In the genomic region with DNA sequence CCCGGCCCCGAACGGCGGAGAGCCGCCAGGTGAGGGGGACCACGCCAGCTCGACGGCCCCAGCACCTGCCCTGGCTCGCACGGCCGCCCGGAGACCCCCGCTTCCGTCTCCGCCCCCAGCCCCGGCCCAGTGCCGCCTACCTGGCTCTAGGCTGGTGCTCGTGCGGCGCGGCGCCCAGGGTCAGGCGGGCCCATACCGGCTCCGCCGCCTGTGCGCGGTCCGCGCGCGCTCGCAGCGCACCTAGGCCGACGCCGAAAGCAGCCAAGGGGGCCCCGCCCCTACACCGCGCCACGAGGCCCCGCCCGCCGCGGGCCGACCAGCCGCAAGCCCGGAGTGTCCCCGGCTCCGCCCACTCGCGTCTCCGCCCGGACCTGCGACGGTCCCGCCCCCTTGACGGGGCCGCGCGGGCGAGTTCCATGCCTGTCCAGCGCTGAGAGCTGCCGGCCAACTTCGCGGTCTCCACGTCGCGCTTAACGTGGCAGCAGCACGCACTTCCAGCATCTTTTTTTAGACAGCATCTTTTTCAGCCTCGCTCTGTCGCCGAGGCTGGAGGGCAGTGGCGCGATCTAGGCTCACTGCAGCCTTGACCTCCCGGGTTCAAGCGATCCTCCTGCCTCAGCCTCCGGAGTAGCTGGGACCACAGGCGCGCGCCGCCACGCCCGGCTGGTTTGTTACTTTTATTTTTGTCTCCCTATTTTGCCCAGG, we compare ENCODE assay signal across 1 cellular context.
A peak's percentile ranks its signal among the peaks of the same experiment; 100 is the strongest.
TF ChIP-seq lines count a peak whose summit lies in the region.

A gene with protein sequence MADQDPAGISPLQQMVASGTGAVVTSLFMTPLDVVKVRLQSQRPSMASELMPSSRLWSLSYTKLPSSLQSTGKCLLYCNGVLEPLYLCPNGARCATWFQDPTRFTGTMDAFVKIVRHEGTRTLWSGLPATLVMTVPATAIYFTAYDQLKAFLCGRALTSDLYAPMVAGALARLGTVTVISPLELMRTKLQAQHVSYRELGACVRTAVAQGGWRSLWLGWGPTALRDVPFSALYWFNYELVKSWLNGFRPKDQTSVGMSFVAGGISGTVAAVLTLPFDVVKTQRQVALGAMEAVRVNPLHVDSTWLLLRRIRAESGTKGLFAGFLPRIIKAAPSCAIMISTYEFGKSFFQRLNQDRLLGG (minus strand): TSS at position 253 of the 705 bp plus-strand sequence. CDS start 1,261 bp downstream, outside the sequence.

TF ChIP-seq in HepG2, 621 proteins besides CTCF, POLR2A, EP300 and RAD21 (continued from another document and continues in another):
- TF ChIP-seq, protein P1, sequence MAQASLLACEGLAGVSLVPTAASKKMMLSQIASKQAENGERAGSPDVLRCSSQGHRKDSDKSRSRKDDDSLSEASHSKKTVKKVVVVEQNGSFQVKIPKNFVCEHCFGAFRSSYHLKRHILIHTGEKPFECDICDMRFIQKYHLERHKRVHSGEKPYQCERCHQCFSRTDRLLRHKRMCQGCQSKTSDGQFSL (CRISPR knock-in tag; IDR thresholded peaks at IDR 0.05): peak; percentile 83; the same call in 1 of the 2 replicates
- TF ChIP-seq ZSCAN25 (CRISPR knock-in tag; IDR thresholded peaks at IDR 0.05) (peak; percentile 82), SAFB2 (CRISPR knock-in tag; IDR thresholded peaks at IDR 0.05; ENCODE audit: borderline replicate concordance, low read depth) (peak; percentile 44; the same call in 1 of the 2 replicates), GABPA (IDR thresholded peaks at IDR 0.05; ENCODE audit: low read depth, low read length) (no peak), GABPA (CRISPR knock-in tag; IDR thresholded peaks at IDR 0.05; ENCODE audit: low read depth) (no peak), SMAD1 (CRISPR knock-in tag; IDR thresholded peaks at IDR 0.05; ENCODE audit: borderline replicate concordance, low read depth) (no peak; the same call in 1 of the 2 replicates), PPARG (CRISPR knock-in tag; conservative IDR thresholded peaks at IDR 0.05) (peak; percentile 37; the same call in 1 of the 2 replicates), ESRRA (CRISPR knock-in tag; IDR thresholded peaks at IDR 0.05; ENCODE audit: low read depth) (0 out of 2 replicates have a peak, but pooled peaks have one; percentile 46), THYN1 (CRISPR knock-in tag; IDR thresholded peaks at IDR 0.05; ENCODE audit: borderline replicate concordance, low read depth) (no peak), ISL2 (CRISPR knock-in tag; IDR thresholded peaks at IDR 0.05) (peak; percentile 10; the same call in 1 of the 2 replicates), SOX5 (CRISPR knock-in tag; IDR thresholded peaks at IDR 0.05; ENCODE audit: borderline replicate concordance) (0 out of 2 replicates have a peak, but pooled peaks have one; percentile 21), ZNF703 (CRISPR knock-in tag; IDR thresholded peaks at IDR 0.05; ENCODE audit: borderline replicate concordance) (no peak), JUNB (CRISPR knock-in tag; IDR thresholded peaks at IDR 0.05; ENCODE audit: borderline replicate concordance) (no peak), ZNF510 (CRISPR knock-in tag; IDR thresholded peaks at IDR 0.05; ENCODE audit: low read depth) (no peak; the same call in 1 of the 2 replicates), ZFP36L2 (CRISPR knock-in tag; IDR thresholded peaks at IDR 0.05) (no peak), CBX2 (IDR thresholded peaks at IDR 0.05; ENCODE audit: low read depth, low read length) (no peak), CBX2 (CRISPR knock-in tag; IDR thresholded peaks at IDR 0.05; ENCODE audit: low read depth) (no peak), ZNF550 (CRISPR knock-in tag; IDR thresholded peaks at IDR 0.05; ENCODE audit: borderline replicate concordance) (no peak), BRCA1 (CRISPR knock-in tag; IDR thresholded peaks at IDR 0.05) (0 out of 2 replicates have a peak, but pooled peaks have one; percentile 59), ZFP82 (CRISPR knock-in tag; IDR thresholded peaks at IDR 0.05; ENCODE audit: borderline replicate concordance) (peak; percentile 63; the same call in 1 of the 2 replicates), ZNF234 (CRISPR knock-in tag; conservative IDR thresholded peaks at IDR 0.05) (peak; percentile 95; the same call in 1 of the 2 replicates), TMF1 (CRISPR knock-in tag; IDR thresholded peaks at IDR 0.05; ENCODE audit: low read depth) (peak; percentile 91; the same call in 1 of the 2 replicates), XRCC5 (optimal IDR thresholded peaks at IDR 0.05; ENCODE audit: low read length) (peak; percentile 34), ZNF232 (CRISPR knock-in tag; IDR thresholded peaks at IDR 0.05; ENCODE audit: borderline replicate concordance) (no peak; the same call in 1 of the 2 replicates), AKAP8 (CRISPR knock-in tag; IDR thresholded peaks at IDR 0.05) (no peak; the same call in 1 of the 2 replicates), ZNF607 (CRISPR knock-in tag; IDR thresholded peaks at IDR 0.05; ENCODE audit: borderline replicate concordance) (peak; percentile 93), MED1 (CRISPR knock-in tag; IDR thresholded peaks at IDR 0.05) (peak; percentile 55; the same call in 1 of the 2 replicates), ZNF24 (IDR thresholded peaks at IDR 0.05) (no peak), IKZF1 (IDR thresholded peaks at IDR 0.05) (no peak), ZNF7 (CRISPR knock-in tag; IDR thresholded peaks at IDR 0.05) (no peak), ZNF10 (CRISPR knock-in tag; IDR thresholded peaks at IDR 0.05; ENCODE audit: borderline replicate concordance, low read depth) (0 out of 2 replicates have a peak, but pooled peaks have one; percentile 40), ARNTL (CRISPR knock-in tag; IDR thresholded peaks at IDR 0.05) (peak; percentile 93), ZNF337 (CRISPR knock-in tag; IDR thresholded peaks at IDR 0.05; ENCODE audit: borderline replicate concordance, low read depth) (no peak), PAX8 (CRISPR knock-in tag; IDR thresholded peaks at IDR 0.05; ENCODE audit: borderline replicate concordance) (peak; percentile 96), ZNF883 (CRISPR knock-in tag; IDR thresholded peaks at IDR 0.05; ENCODE audit: not compliant biosample characterization) (peak; percentile 75), ZNF225 (CRISPR knock-in tag; IDR thresholded peaks at IDR 0.05) (no peak; the same call in 1 of the 2 replicates)
- TF ChIP-seq, protein P2, sequence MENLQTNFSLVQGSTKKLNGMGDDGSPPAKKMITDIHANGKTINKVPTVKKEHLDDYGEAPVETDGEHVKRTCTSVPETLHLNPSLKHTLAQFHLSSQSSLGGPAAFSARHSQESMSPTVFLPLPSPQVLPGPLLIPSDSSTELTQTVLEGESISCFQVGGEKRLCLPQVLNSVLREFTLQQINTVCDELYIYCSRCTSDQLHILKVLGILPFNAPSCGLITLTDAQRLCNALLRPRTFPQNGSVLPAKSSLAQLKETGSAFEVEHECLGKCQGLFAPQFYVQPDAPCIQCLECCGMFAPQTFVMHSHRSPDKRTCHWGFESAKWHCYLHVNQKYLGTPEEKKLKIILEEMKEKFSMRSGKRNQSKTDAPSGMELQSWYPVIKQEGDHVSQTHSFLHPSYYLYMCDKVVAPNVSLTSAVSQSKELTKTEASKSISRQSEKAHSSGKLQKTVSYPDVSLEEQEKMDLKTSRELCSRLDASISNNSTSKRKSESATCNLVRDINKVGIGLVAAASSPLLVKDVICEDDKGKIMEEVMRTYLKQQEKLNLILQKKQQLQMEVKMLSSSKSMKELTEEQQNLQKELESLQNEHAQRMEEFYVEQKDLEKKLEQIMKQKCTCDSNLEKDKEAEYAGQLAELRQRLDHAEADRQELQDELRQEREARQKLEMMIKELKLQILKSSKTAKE (CRISPR knock-in tag; IDR thresholded peaks at IDR 0.05; ENCODE audit: borderline replicate concordance): no peak
- TF ChIP-seq, protein P3, sequence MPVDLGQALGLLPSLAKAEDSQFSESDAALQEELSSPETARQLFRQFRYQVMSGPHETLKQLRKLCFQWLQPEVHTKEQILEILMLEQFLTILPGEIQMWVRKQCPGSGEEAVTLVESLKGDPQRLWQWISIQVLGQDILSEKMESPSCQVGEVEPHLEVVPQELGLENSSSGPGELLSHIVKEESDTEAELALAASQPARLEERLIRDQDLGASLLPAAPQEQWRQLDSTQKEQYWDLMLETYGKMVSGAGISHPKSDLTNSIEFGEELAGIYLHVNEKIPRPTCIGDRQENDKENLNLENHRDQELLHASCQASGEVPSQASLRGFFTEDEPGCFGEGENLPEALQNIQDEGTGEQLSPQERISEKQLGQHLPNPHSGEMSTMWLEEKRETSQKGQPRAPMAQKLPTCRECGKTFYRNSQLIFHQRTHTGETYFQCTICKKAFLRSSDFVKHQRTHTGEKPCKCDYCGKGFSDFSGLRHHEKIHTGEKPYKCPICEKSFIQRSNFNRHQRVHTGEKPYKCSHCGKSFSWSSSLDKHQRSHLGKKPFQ (CRISPR knock-in tag; IDR thresholded peaks at IDR 0.05; ENCODE audit: insufficient replicate concordance): no peak
- TF ChIP-seq, protein P4, sequence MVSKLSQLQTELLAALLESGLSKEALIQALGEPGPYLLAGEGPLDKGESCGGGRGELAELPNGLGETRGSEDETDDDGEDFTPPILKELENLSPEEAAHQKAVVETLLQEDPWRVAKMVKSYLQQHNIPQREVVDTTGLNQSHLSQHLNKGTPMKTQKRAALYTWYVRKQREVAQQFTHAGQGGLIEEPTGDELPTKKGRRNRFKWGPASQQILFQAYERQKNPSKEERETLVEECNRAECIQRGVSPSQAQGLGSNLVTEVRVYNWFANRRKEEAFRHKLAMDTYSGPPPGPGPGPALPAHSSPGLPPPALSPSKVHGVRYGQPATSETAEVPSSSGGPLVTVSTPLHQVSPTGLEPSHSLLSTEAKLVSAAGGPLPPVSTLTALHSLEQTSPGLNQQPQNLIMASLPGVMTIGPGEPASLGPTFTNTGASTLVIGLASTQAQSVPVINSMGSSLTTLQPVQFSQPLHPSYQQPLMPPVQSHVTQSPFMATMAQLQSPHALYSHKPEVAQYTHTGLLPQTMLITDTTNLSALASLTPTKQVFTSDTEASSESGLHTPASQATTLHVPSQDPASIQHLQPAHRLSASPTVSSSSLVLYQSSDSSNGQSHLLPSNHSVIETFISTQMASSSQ (IDR thresholded peaks at IDR 0.05; ENCODE audit: low read depth): no peak
- TF ChIP-seq, protein P4 (CRISPR knock-in tag; IDR thresholded peaks at IDR 0.05; ENCODE audit: borderline replicate concordance): peak; percentile 36; the same call in 1 of the 2 replicates
- TF ChIP-seq, protein P5, sequence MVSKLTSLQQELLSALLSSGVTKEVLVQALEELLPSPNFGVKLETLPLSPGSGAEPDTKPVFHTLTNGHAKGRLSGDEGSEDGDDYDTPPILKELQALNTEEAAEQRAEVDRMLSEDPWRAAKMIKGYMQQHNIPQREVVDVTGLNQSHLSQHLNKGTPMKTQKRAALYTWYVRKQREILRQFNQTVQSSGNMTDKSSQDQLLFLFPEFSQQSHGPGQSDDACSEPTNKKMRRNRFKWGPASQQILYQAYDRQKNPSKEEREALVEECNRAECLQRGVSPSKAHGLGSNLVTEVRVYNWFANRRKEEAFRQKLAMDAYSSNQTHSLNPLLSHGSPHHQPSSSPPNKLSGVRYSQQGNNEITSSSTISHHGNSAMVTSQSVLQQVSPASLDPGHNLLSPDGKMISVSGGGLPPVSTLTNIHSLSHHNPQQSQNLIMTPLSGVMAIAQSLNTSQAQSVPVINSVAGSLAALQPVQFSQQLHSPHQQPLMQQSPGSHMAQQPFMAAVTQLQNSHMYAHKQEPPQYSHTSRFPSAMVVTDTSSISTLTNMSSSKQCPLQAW (CRISPR knock-in tag; IDR thresholded peaks at IDR 0.05): 0 out of 2 replicates have a peak, but pooled peaks have one; percentile 11
- TF ChIP-seq, protein P6, sequence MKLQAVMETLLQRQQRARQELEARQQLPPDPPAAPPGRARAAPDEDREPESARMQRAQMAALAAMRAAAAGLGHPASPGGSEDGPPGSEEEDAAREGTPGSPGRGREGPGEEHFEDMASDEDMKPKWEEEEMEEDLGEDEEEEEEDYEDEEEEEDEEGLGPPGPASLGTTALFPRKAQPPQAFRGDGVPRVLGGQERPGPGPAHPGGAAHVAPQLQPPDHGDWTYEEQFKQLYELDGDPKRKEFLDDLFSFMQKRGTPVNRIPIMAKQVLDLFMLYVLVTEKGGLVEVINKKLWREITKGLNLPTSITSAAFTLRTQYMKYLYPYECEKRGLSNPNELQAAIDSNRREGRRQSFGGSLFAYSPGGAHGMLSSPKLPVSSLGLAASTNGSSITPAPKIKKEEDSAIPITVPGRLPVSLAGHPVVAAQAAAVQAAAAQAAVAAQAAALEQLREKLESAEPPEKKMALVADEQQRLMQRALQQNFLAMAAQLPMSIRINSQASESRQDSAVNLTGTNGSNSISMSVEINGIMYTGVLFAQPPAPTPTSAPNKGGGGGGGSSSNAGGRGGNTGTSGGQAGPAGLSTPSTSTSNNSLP (IDR thresholded peaks at IDR 0.05; ENCODE audit: low read depth, low read length): no peak
- TF ChIP-seq, protein P7, sequence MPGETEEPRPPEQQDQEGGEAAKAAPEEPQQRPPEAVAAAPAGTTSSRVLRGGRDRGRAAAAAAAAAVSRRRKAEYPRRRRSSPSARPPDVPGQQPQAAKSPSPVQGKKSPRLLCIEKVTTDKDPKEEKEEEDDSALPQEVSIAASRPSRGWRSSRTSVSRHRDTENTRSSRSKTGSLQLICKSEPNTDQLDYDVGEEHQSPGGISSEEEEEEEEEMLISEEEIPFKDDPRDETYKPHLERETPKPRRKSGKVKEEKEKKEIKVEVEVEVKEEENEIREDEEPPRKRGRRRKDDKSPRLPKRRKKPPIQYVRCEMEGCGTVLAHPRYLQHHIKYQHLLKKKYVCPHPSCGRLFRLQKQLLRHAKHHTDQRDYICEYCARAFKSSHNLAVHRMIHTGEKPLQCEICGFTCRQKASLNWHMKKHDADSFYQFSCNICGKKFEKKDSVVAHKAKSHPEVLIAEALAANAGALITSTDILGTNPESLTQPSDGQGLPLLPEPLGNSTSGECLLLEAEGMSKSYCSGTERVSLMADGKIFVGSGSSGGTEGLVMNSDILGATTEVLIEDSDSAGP (CRISPR knock-in tag; IDR thresholded peaks at IDR 0.05; ENCODE audit: borderline replicate concordance): peak; percentile 99
